Comparison of ENCODE assay signal across 16 cellular contexts in the genomic region with DNA sequence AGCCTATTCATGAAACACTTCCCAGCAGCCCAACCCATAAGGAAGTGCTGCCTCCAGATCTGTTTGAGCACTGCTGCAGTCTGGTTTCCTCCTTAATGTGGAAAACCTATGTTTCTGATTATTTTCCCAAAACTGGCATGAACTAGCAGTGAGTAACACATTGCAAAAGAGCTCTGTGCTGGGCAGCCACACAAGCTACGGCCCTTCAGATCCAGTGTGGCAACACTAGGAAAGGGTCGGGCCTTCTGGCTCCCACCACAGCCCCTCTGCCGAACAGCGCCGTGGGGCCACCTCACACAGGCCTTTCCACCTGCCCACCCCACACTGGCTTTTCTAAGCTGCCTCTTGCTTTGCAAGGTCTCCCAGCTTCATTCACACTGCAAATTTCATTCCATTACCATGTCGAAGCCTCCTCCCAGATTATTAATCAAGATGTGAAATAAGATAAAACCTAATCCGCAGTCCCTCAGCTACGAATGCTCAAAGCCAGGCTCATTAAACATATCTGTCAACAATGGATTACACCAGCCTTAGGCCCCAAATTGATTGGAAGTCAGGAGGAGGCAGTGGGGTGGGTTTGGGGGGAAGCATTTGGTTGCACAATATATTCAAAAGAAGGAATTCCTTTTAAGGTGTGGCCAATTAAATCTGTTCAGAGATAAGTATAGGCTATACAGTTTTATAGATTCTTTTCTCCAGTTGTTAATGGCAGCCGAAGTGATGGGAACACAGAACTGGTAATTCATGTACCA.
A peak's percentile ranks its signal among the peaks of the same experiment; 100 is the strongest.
DNase-seq lines count a peak whose midpoint lies in the region; ATAC-seq and TF ChIP-seq lines count a peak whose summit lies in the region.
"Had no signal": no experiment of that assay in that cellular context is flagged by ENCODE, and none has a peak within 500 bp of the region (broad histone marks: within the 10 kb centered on the region; RNA-seq: fewer than 3 reads in every experiment).

No MANE protein-coding gene starts in this region.

- ATAC-seq in GM18520 (IDR thresholded peaks at IDR 0.05; ENCODE audit: unreplicated experiment) = no peak
- ATAC-seq: stimulated activated naive CD8-positive, alpha-beta T cell treated with anti-CD3 and anti-CD28 coated beads, Interleukin-15, amount 100 ng/mL, for 72 hours had no signal

- H3K27me3 Mint-ChIP-seq in nephron progenitor cell (ENCODE audit: low read depth, poor library complexity) = no peaks in the 10 kb centered on the region
- H3K27me3 Mint-ChIP-seq: stimulated activated naive CD8-positive, alpha-beta T cell treated with anti-CD3 and anti-CD28 coated beads, Interleukin-15, amount 100 ng/mL, for 72 hours had no signal

- H3K4me3 Mint-ChIP-seq in nephron progenitor cell = no peak overlapping the region
- H3K4me3 Mint-ChIP-seq: activated naive CD4-positive, alpha-beta T cell treated with anti-CD3 and anti-CD28 coated beads, Interleukin-2, amount 50 U/mL, for 24 hours; H9; stimulated activated naive CD8-positive, alpha-beta T cell treated with anti-CD3 and anti-CD28 coated beads, Interleukin-15, amount 100 ng/mL, for 72 hours had no signal

- no peaks in the 10 kb centered on the region for H3K36me3 Mint-ChIP-seq in nephron progenitor cell (ENCODE audit: low read depth)
- H3K36me3 Mint-ChIP-seq: activated naive CD4-positive, alpha-beta T cell treated with anti-CD3 and anti-CD28 coated beads, Interleukin-2, amount 50 U/mL, for 24 hours had no signal

- DNase-seq in AG09319 (ENCODE audit: extremely low read depth, low read depth) (peak; percentile 65), NCI-H82 (lab: John Stamatoyannopoulos, UW) (peak; percentile 94), fibroblast of peridontal ligament (ENCODE audit: extremely low read depth) (peak; percentile 88), posterior vena cava (ENCODE audit: low spot score) (peak; percentile 83), nephron progenitor cell (no peak), SW 1271 (lab: John Stamatoyannopoulos, UW) (no peak)
- DNase-seq in central memory CD4-positive, alpha-beta T cell = no peak
- DNase-seq: activated CD4-positive, alpha-beta T cell treated with anti-CD3 and anti-CD28 coated beads for 1 hour; cerebellar nuclear complex; H9; NCI-H524; Peyer's patch; small intestine; stimulated activated naive CD8-positive, alpha-beta T cell treated with anti-CD3 and anti-CD28 coated beads, Interleukin-15, amount 100 ng/mL, for 72 hours had no signal

- H3K27ac Mint-ChIP-seq in nephron progenitor cell = no peak overlapping the region
- H3K27ac Mint-ChIP-seq: activated naive CD4-positive, alpha-beta T cell treated with anti-CD3 and anti-CD28 coated beads, Interleukin-2, amount 50 U/mL, for 24 hours; H9; stimulated activated naive CD8-positive, alpha-beta T cell treated with anti-CD3 and anti-CD28 coated beads, Interleukin-15, amount 100 ng/mL, for 72 hours had no signal

- no peaks in the 10 kb centered on the region for H3K9me3 Mint-ChIP-seq in nephron progenitor cell
- H3K9me3 Mint-ChIP-seq: activated naive CD4-positive, alpha-beta T cell treated with anti-CD3 and anti-CD28 coated beads, Interleukin-2, amount 50 U/mL, for 24 hours; H9; stimulated activated naive CD8-positive, alpha-beta T cell treated with anti-CD3 and anti-CD28 coated beads, Interleukin-15, amount 100 ng/mL, for 72 hours had no signal

- intact Hi-C loops in posterior vena cava (cut with DNase I) = no loop called here

- TF ChIP-seq CTCF in AG09319 (IDR thresholded peaks at IDR 0.05; ENCODE audit: low read depth, low read length) (no peak), nephron progenitor cell (IDR thresholded peaks at IDR 0.05) (no peak)

- H3K4me1 Mint-ChIP-seq in nephron progenitor cell = peaks cover 6% of the 10 kb centered on the region
- H3K4me1 Mint-ChIP-seq: activated naive CD4-positive, alpha-beta T cell treated with anti-CD3 and anti-CD28 coated beads, Interleukin-2, amount 50 U/mL, for 24 hours; H9; stimulated activated naive CD8-positive, alpha-beta T cell treated with anti-CD3 and anti-CD28 coated beads, Interleukin-15, amount 100 ng/mL, for 72 hours had no signal

Comparison
In these comparisons a context has a peak if more than half of its experiments do, and no peak if none do; other contexts are left out.
1. DNase-seq: peak in AG09319 (single experiment), NCI-H82 (single experiment), fibroblast of peridontal ligament (single experiment) and posterior vena cava (single experiment); none in nephron progenitor cell (single experiment), SW 1271 (0 of 2) and central memory CD4-positive, alpha-beta T cell (single experiment).